In genomic region chr1:25494952-25495351, GRCh38 we compare ENCODE assay signal across 19 cellular contexts. TPM values are rescaled to one million over a fixed set of nuclear protein-coding genes. Genes with fewer than 3 reads are reported as not detected.
A peak's percentile ranks its signal among the peaks of the same experiment; 100 is the strongest.
DNase-seq lines count a peak whose midpoint lies in the region; ATAC-seq and TF ChIP-seq lines count a peak whose summit lies in the region.
"Had no signal": no experiment of that assay in that cellular context is flagged by ENCODE, and none has a peak within 500 bp of the region (broad histone marks: within the 10 kb centered on the region; RNA-seq: fewer than 3 reads in every experiment).

No MANE protein-coding gene starts in this region.

- no peaks in the 10 kb centered on the region for H3K27me3 ChIP-seq in CD8-positive, alpha-beta T cell (ENCODE audit: insufficient read depth, low read length)
- H3K27me3 ChIP-seq in HUES64 (ENCODE audit: insufficient read depth, low read length) (no peaks in the 10 kb centered on the region), left lung (no peaks in the 10 kb centered on the region), endodermal cell (ENCODE audit: control insufficient read depth, insufficient read depth, low read length, poor library complexity, severe bottlenecking) (no peaks in the 10 kb centered on the region)
- H3K27me3 ChIP-seq: Peyer's patch, SJSA1 had no signal

- no peak for DNase-seq in CD8-positive, alpha-beta T cell
- DNase-seq in left lung: no peak
- DNase-seq in sciatic nerve (ENCODE audit: low spot score): no peak
- DNase-seq in NCI-H510A (lab: John Stamatoyannopoulos, UW): no peak
- no peak for DNase-seq in endodermal cell
- DNase-seq in CD1c-positive myeloid dendritic cell (ENCODE audit: extremely low spot score): no peak
- DNase-seq: C1 segment of cervical spinal cord; Caco-2; GM23248; HCEC 1CT; NCI-H1105; NCI-H2081 treated with DMSO at 0.1 percent for 48 hours; NCI-H446 treated with DMSO at 0.1 percent for 48 hours; NCI-H748 treated with DMSO at 0.1 percent for 48 hours; NK-92 treated with Interleukin-12 subunit alpha and Interleukin-12 subunit beta, amount 100 ng/mL, for 24 hours; Peyer's patch had no signal

- H3K27ac ChIP-seq in CD8-positive, alpha-beta T cell (ENCODE audit: low read depth, low read length): no peak overlapping the region
- H3K27ac ChIP-seq in HUES64 (ENCODE audit: low read depth, low read length) (peak overlapping the region; percentile 23; the same call in 1 of the 2 replicates), left lung (no peak overlapping the region), endodermal cell (ENCODE audit: low read depth, low read length) (no peak overlapping the region)
- H3K27ac ChIP-seq: GM23248, HL-60, Peyer's patch, SJSA1 had no signal

- no peak for TF ChIP-seq CTCF in CD8-positive, alpha-beta T cell (IDR thresholded peaks at IDR 0.05)
- TF ChIP-seq CTCF in left lung (IDR thresholded peaks at IDR 0.05) (no peak), endodermal cell (conservative IDR thresholded peaks at IDR 0.05) (no peak)

- no peak overlapping the region for H3K4me3 ChIP-seq in CD8-positive, alpha-beta T cell (ENCODE audit: low read depth, low read length)
- H3K4me3 ChIP-seq in HUES64 (ENCODE audit: low read length) (no peak overlapping the region), left lung (no peak overlapping the region), endodermal cell (ENCODE audit: low read length) (no peak overlapping the region)
- H3K4me3 ChIP-seq: GM23248, Peyer's patch, SJSA1 had no signal

- H3K4me1 Mint-ChIP-seq in CD8-positive, alpha-beta T cell (ENCODE audit: low read depth): peaks cover 2% of the 10 kb centered on the region
- H3K4me1 Mint-ChIP-seq in endodermal cell: no peaks in the 10 kb centered on the region

- no peaks in the 10 kb centered on the region for H3K9me3 Mint-ChIP-seq in CD8-positive, alpha-beta T cell
- no peaks in the 10 kb centered on the region for H3K9me3 Mint-ChIP-seq in endodermal cell

- H3K9me3 ChIP-seq in CD8-positive, alpha-beta T cell (ENCODE audit: low read length): no peaks in the 10 kb centered on the region
- H3K9me3 ChIP-seq in HUES64 (ENCODE audit: insufficient read depth, low read depth, low read length): no peaks in the 10 kb centered on the region
- no peaks in the 10 kb centered on the region for H3K9me3 ChIP-seq in left lung
- H3K9me3 ChIP-seq in endodermal cell (ENCODE audit: control insufficient read depth, low read length): no peaks in the 10 kb centered on the region
- H3K9me3 ChIP-seq: Caco-2, Peyer's patch, SJSA1 had no signal

- no peaks in the 10 kb centered on the region for H3K27me3 Mint-ChIP-seq in CD8-positive, alpha-beta T cell (ENCODE audit: low read depth)
- H3K27me3 Mint-ChIP-seq in endodermal cell (ENCODE audit: insufficient read depth): no peaks in the 10 kb centered on the region

- peaks cover 47% of the 10 kb centered on the region for H3K36me3 ChIP-seq in CD8-positive, alpha-beta T cell (ENCODE audit: insufficient read depth, low read length)
- H3K36me3 ChIP-seq in HUES64 (ENCODE audit: insufficient read depth, low read length) (peaks cover 26% of the 10 kb centered on the region), left lung (peaks cover 2 to 92% of the 10 kb centered on the region in 2 donors), endodermal cell (ENCODE audit: control insufficient read depth, insufficient read depth, low read length) (peaks cover 59% of the 10 kb centered on the region)

- POLR2A ChIA-PET in CD8-positive, alpha-beta T cell (lab: Charles Lee): no interaction called here

- H3K9ac ChIP-seq in HUES64 (ENCODE audit: low read depth, low read length) (no peak overlapping the region), endodermal cell (ENCODE audit: extremely low read depth, low read length, poor library complexity, severe bottlenecking) (no peak overlapping the region)
- H3K9ac ChIP-seq: GM23248 had no signal

- CTCF ChIA-PET in CD8-positive, alpha-beta T cell (lab: Charles Lee): interaction anchor here (2.1 kb wide), 1 partner anchor 26 kb away, joined by 8 read pairs; no protein-coding TSS in a partner anchor

- intact Hi-C loops in CD8-positive, alpha-beta T cell (cut with DNase I, micrococcal nuclease): loop anchor here in 1 of 2 experiments (5.0 kb wide), 1 partner anchor 208 kb away; no protein-coding TSS in a partner anchor
- intact Hi-C loops in left lung (cut with DNase I) (no loop called here), sciatic nerve (cut with DNase I) (no loop called here)

- 72% methylated on average over 3 of the region's 3 CpGs for WGBS in HUES64
- 67 to 79% methylated on average over 3 of the region's 3 CpGs for WGBS in endodermal cell (ENCODE audit: insufficient coverage in 1 of 2, insufficient read length in 1 of 2), 2 experiments

- no peak overlapping the region for H3K4me3 Mint-ChIP-seq in CD8-positive, alpha-beta T cell
- H3K4me3 Mint-ChIP-seq in endodermal cell: no peak overlapping the region

- ATAC-seq in CD8-positive, alpha-beta T cell: no peak
- ATAC-seq in left lung (peak; percentile 52), sciatic nerve (peak; percentile 77)

- H3K27ac Mint-ChIP-seq in CD8-positive, alpha-beta T cell: peak overlapping the region; percentile 52
- H3K27ac Mint-ChIP-seq in endodermal cell: no peak overlapping the region

- peaks cover 86% of the 10 kb centered on the region for H3K36me3 Mint-ChIP-seq in CD8-positive, alpha-beta T cell
- H3K36me3 Mint-ChIP-seq in endodermal cell (ENCODE audit: low read depth): peaks cover 52% of the 10 kb centered on the region

- no peaks in the 10 kb centered on the region for H3K4me1 ChIP-seq in CD8-positive, alpha-beta T cell (ENCODE audit: insufficient read depth, low read length)
- H3K4me1 ChIP-seq in HUES64 (ENCODE audit: insufficient read depth, low read length) (peaks cover 5% of the 10 kb centered on the region; the same call in 1 of the 2 replicates), left lung (no peaks in the 10 kb centered on the region), endodermal cell (ENCODE audit: control insufficient read depth, insufficient read depth, low read length) (no peaks in the 10 kb centered on the region)
- H3K4me1 ChIP-seq: Caco-2, Peyer's patch, SJSA1 had no signal

RNA-seq across cellular contexts. Expression of gene LDLRAP1, which starts 48.5 kb away (rescaled TPM):
- 10 to 100 TPM; 46.1 to 49.5 TPM for total RNA-seq in CD8-positive, alpha-beta T cell
- polyA plus RNA-seq in HUES64 (2013, experiment 1 of 2): 9.5 TPM
- 12.1 TPM for polyA plus RNA-seq in HUES64 (2013, experiment 2 of 2)
- 10 to 100 TPM; 24.2 to 25.0 TPM for total RNA-seq in left lung
- 25.0 TPM for total RNA-seq in sciatic nerve
- 10 to 100 TPM; 13.9 to 14.5 TPM for total RNA-seq in endodermal cell
- polyA plus RNA-seq in endodermal cell (2013, experiment 1 of 2): 9.4 TPM
- 8.9 TPM for polyA plus RNA-seq in endodermal cell (2013, experiment 2 of 2)
